In genomic region chr1:22613226-22613918, GRCh38 we compare ENCODE assay signal across 18 cellular contexts. TPM values are rescaled to one million over a fixed set of nuclear protein-coding genes. Genes with fewer than 3 reads are reported as not detected.
DNase-seq lines count a peak whose midpoint lies in the region; ATAC-seq, FAIRE-seq and TF ChIP-seq lines count a peak whose summit lies in the region.
"Had no signal": no experiment of that assay in that cellular context is flagged by ENCODE, and none has a peak within 500 bp of the region (broad histone marks: within the 10 kb centered on the region; RNA-seq: fewer than 3 reads in every experiment).

No MANE protein-coding gene starts in this region.

- H3K27me3 Mint-ChIP-seq in natural killer cell treated with Interleukin-12 subunit alpha and Interleukin-12 subunit beta and Interleukin-15 and Interleukin-18, amount 100 ng/mL, for 72 hours: peaks cover 15 to 23% of the 10 kb centered on the region in 2 donors
- H3K27me3 Mint-ChIP-seq in natural killer cell (ENCODE audit: low read depth in 2 of 2): peaks cover 23 to 30% of the 10 kb centered on the region in 2 donors
- peaks cover 71 to 72% of the 10 kb centered on the region in 2 donors for H3K27me3 Mint-ChIP-seq in stimulated activated naive B cell treated with anti-CD40 and anti-IgM and Interleukin-4, amounts not matched to agents 10 μg/mL and 1 μg/mL and 100 μg/mL, for 72 hours
- no peaks in the 10 kb centered on the region for H3K27me3 Mint-ChIP-seq in activated CD8-positive, alpha-beta T cell treated with anti-CD3 and anti-CD28 coated beads, Interleukin-2, amount 10 ng/mL, durations not matched to agents 7 days and 5 days (ENCODE audit: low read depth)

- no peak for FAIRE-seq in K562 (lab: Jason Lieb, UNC)
- FAIRE-seq: A549, GM12878, GM18507 had no signal

- no peak overlapping the region for H3K27ac Mint-ChIP-seq in natural killer cell treated with Interleukin-12 subunit alpha and Interleukin-12 subunit beta and Interleukin-15 and Interleukin-18, amount 100 ng/mL, for 72 hours
- no peak overlapping the region for H3K27ac Mint-ChIP-seq in natural killer cell
- peak overlapping the region; percentile 37 for H3K27ac Mint-ChIP-seq in stimulated activated naive B cell treated with anti-CD40 and anti-IgM and Interleukin-4, amounts not matched to agents 10 μg/mL and 1 μg/mL and 100 μg/mL, for 72 hours
- no peak overlapping the region for H3K27ac Mint-ChIP-seq in activated CD8-positive, alpha-beta T cell treated with anti-CD3 and anti-CD28 coated beads, Interleukin-2, amount 10 ng/mL, durations not matched to agents 7 days and 5 days
- H3K27ac Mint-ChIP-seq: CD4-positive, alpha-beta memory T cell had no signal

- no peaks in the 10 kb centered on the region for H3K4me1 Mint-ChIP-seq in natural killer cell treated with Interleukin-12 subunit alpha and Interleukin-12 subunit beta and Interleukin-15 and Interleukin-18, amount 100 ng/mL, for 72 hours (ENCODE audit: low read depth in 2 of 2)
- H3K4me1 Mint-ChIP-seq in natural killer cell: no peaks in the 10 kb centered on the region
- no peaks in the 10 kb centered on the region for H3K4me1 Mint-ChIP-seq in stimulated activated naive B cell treated with anti-CD40 and anti-IgM and Interleukin-4, amounts not matched to agents 10 μg/mL and 1 μg/mL and 100 μg/mL, for 72 hours
- no peaks in the 10 kb centered on the region for H3K4me1 Mint-ChIP-seq in activated CD8-positive, alpha-beta T cell treated with anti-CD3 and anti-CD28 coated beads, Interleukin-2, amount 10 ng/mL, durations not matched to agents 7 days and 5 days (ENCODE audit: low read depth)
- H3K4me1 Mint-ChIP-seq: CD4-positive, alpha-beta memory T cell had no signal

- no peak overlapping the region for H3K4me2 ChIP-seq in K562 (ENCODE audit: insufficient read depth, low read length)
- H3K4me2 ChIP-seq: A549 had no signal

- H3K36me3 Mint-ChIP-seq in natural killer cell treated with Interleukin-12 subunit alpha and Interleukin-12 subunit beta and Interleukin-15 and Interleukin-18, amount 100 ng/mL, for 72 hours: no peaks in the 10 kb centered on the region
- no peaks in the 10 kb centered on the region for H3K36me3 Mint-ChIP-seq in natural killer cell
- H3K36me3 Mint-ChIP-seq in stimulated activated naive B cell treated with anti-CD40 and anti-IgM and Interleukin-4, amounts not matched to agents 10 μg/mL and 1 μg/mL and 100 μg/mL, for 72 hours: no peaks in the 10 kb centered on the region
- no peaks in the 10 kb centered on the region for H3K36me3 Mint-ChIP-seq in activated CD8-positive, alpha-beta T cell treated with anti-CD3 and anti-CD28 coated beads, Interleukin-2, amount 10 ng/mL, durations not matched to agents 7 days and 5 days (ENCODE audit: low read depth)
- H3K36me3 Mint-ChIP-seq: CD4-positive, alpha-beta memory T cell had no signal

- H3K79me2 ChIP-seq in K562 (ENCODE audit: control insufficient read depth, insufficient read depth, low read length): no peaks in the 10 kb centered on the region

- in situ Hi-C loops in K562 (cut with MboI): no loop called here

- H2AFZ ChIP-seq in K562 (ENCODE audit: low read depth, low read length): no peak overlapping the region

- no peaks in the 10 kb centered on the region for H3K36me3 ChIP-seq in K562 (ENCODE audit: control insufficient read depth, insufficient read depth, low read length)
- H3K36me3 ChIP-seq: BE2C had no signal

- H3K4me3 ChIP-seq in K562: no peak overlapping the region
- H3K4me3 ChIP-seq: A549, GM12878 had no signal

- H3K27ac ChIP-seq in K562 (ENCODE audit: extremely low read depth, low read depth, low read length): no peak overlapping the region
- H3K27ac ChIP-seq: A549, C4-2B had no signal

- H3K9ac ChIP-seq in K562 (ENCODE audit: insufficient read depth in 1 of 2, low read depth in 2 of 2, low read length in 2 of 2): no peak overlapping the region

- no TSS peak for BruUV-seq in K562 (replicated peaks; lab: Mats Ljungman, UMichigan)

- no peaks in the 10 kb centered on the region for H3K9me3 Mint-ChIP-seq in natural killer cell treated with Interleukin-12 subunit alpha and Interleukin-12 subunit beta and Interleukin-15 and Interleukin-18, amount 100 ng/mL, for 72 hours
- H3K9me3 Mint-ChIP-seq in natural killer cell: no peaks in the 10 kb centered on the region
- no peaks in the 10 kb centered on the region for H3K9me3 Mint-ChIP-seq in stimulated activated naive B cell treated with anti-CD40 and anti-IgM and Interleukin-4, amounts not matched to agents 10 μg/mL and 1 μg/mL and 100 μg/mL, for 72 hours
- no peaks in the 10 kb centered on the region for H3K9me3 Mint-ChIP-seq in activated CD8-positive, alpha-beta T cell treated with anti-CD3 and anti-CD28 coated beads, Interleukin-2, amount 10 ng/mL, durations not matched to agents 7 days and 5 days (ENCODE audit: insufficient read depth)

- H3K9me3 ChIP-seq in K562 (replicated peaks; ENCODE audit: control insufficient read depth, insufficient read depth, low read depth, low read length): no peaks in the 10 kb centered on the region
- H3K9me3 ChIP-seq: A549, BE2C had no signal

- CTCF ChIA-PET in K562 (lab: Yijun Ruan, JAX; ENCODE audit: low intra/inter-chr PET ratio): interaction anchor here (0.6 kb wide), 1 partner anchor 299 kb away, joined by 5 read pairs; no protein-coding TSS in a partner anchor
- CTCF ChIA-PET in activated CD8-positive, alpha-beta T cell treated with anti-CD3 and anti-CD28 coated beads, Interleukin-2, amount 10 ng/mL, durations not matched to agents 7 days and 5 days (lab: Charles Lee): no interaction called here

- H3K9me1 ChIP-seq in K562 (ENCODE audit: control insufficient read depth, insufficient read depth, low read length): no peaks in the 10 kb centered on the region

- DNase-seq in natural killer cell treated with Interleukin-12 subunit alpha and Interleukin-12 subunit beta and Interleukin-15 and Interleukin-18, amount 100 ng/mL, for 72 hours (ENCODE audit: low spot score): peak; percentile 50
- DNase-seq in natural killer cell (no peak), NCI-H524 treated with DMSO at 0.1 percent for 48 hours (lab: John Stamatoyannopoulos, UW) (peak; percentile 64), K562 (ENCODE audit: extremely low read depth in 1 of 4, low spot score in 3 of 4) (no peak), sciatic nerve (ENCODE audit: low spot score) (no peak), DMS153 treated with DMSO at 0.1 percent for 48 hours (lab: John Stamatoyannopoulos, UW; ENCODE audit: unreplicated experiment) (no peak)
- DNase-seq in stimulated activated naive B cell treated with anti-CD40 and anti-IgM and Interleukin-4, amounts not matched to agents 10 μg/mL and 1 μg/mL and 100 μg/mL, for 72 hours: no peak
- DNase-seq in activated CD8-positive, alpha-beta T cell treated with anti-CD3 and anti-CD28 coated beads, Interleukin-2, amount 10 ng/mL, durations not matched to agents 7 days and 5 days: no peak
- DNase-seq: CD4-positive, alpha-beta memory T cell; GOT3; H9; IMR-90 had no signal

- no peak for TF ChIP-seq POLR2A in K562 (conservative IDR thresholded peaks at IDR 0.05)

- TF ChIP-seq CTCF in natural killer cell (IDR thresholded peaks at IDR 0.05) (no peak), K562 (IDR thresholded peaks at IDR 0.05 in 2 of 3, conservative IDR thresholded peaks at IDR 0.05 in 1 of 3; ENCODE audit: insufficient read depth in 2 of 3, low read depth in 1 of 3, low read length in 3 of 3) (no peak)

- WGBS in K562 (ENCODE audit: insufficient coverage, low coverage, missing lambda C conversion rate): 0% methylated on average over 9 of the region's 9 CpGs

- TF ChIP-seq RAD21 in K562 (CRISPR knock-in tag; conservative IDR thresholded peaks at IDR 0.05 in 1 of 2, IDR thresholded peaks at IDR 0.05 in 1 of 2): no peak

- POLR2A ChIA-PET in K562 (lab: Yijun Ruan, JAX): interaction anchor here (0.6 to 0.7 kb wide), 2 partner anchors 15 to 22 kb away, joined by 3 read pairs; no protein-coding TSS in a partner anchor
- POLR2A ChIA-PET in activated CD8-positive, alpha-beta T cell treated with anti-CD3 and anti-CD28 coated beads, Interleukin-2, amount 10 ng/mL, durations not matched to agents 7 days and 5 days (lab: Charles Lee): no interaction called here

- peaks cover 0 to 5% of the 10 kb centered on the region in 2 experiments; a peak in 2 of 5 replicates for H3K4me1 ChIP-seq in K562 (replicated peaks in 1 of 2; ENCODE audit: control insufficient read depth in 2 of 2, insufficient read depth in 2 of 2, low read length in 2 of 2)
- H3K4me1 ChIP-seq: A549, BE2C had no signal

- H4K20me1 ChIP-seq in K562 (replicated peaks; ENCODE audit: control insufficient read depth, insufficient read depth, low read length): peaks cover 21% of the 10 kb centered on the region

- intact Hi-C loops in natural killer cell (cut with micrococcal nuclease): no loop called here
- intact Hi-C loops in K562 (cut with micrococcal nuclease): no loop called here
- intact Hi-C loops in sciatic nerve (cut with DNase I): no loop called here

- no peak for TF ChIP-seq EP300 in K562 (IDR thresholded peaks at IDR 0.05; ENCODE audit: low read length)

- no peak for ATAC-seq in natural killer cell treated with Interleukin-12 subunit alpha and Interleukin-12 subunit beta and Interleukin-15 and Interleukin-18, amount 100 ng/mL, for 72 hours
- ATAC-seq in natural killer cell (no peak), K562 (no peak), sciatic nerve (no peak)
- no peak for ATAC-seq in stimulated activated naive B cell treated with anti-CD40 and anti-IgM and Interleukin-4, amounts not matched to agents 10 μg/mL and 1 μg/mL and 100 μg/mL, for 72 hours (replicated peaks)
- no peak for ATAC-seq in activated CD8-positive, alpha-beta T cell treated with anti-CD3 and anti-CD28 coated beads, Interleukin-2, amount 10 ng/mL, durations not matched to agents 7 days and 5 days
- ATAC-seq: GM12878 had no signal

- H3K27me3 ChIP-seq in K562 (ENCODE audit: control insufficient read depth in 2 of 2, insufficient read depth in 2 of 2, low read length in 2 of 2): peaks cover 14 to 39% of the 10 kb centered on the region in 2 experiments; a peak in 4 of 5 replicates
- H3K27me3 ChIP-seq: BE2C had no signal

- H3K4me3 Mint-ChIP-seq in natural killer cell treated with Interleukin-12 subunit alpha and Interleukin-12 subunit beta and Interleukin-15 and Interleukin-18, amount 100 ng/mL, for 72 hours: no peak overlapping the region
- H3K4me3 Mint-ChIP-seq in natural killer cell: no peak overlapping the region
- no peak overlapping the region for H3K4me3 Mint-ChIP-seq in stimulated activated naive B cell treated with anti-CD40 and anti-IgM and Interleukin-4, amounts not matched to agents 10 μg/mL and 1 μg/mL and 100 μg/mL, for 72 hours
- no peak overlapping the region for H3K4me3 Mint-ChIP-seq in activated CD8-positive, alpha-beta T cell treated with anti-CD3 and anti-CD28 coated beads, Interleukin-2, amount 10 ng/mL, durations not matched to agents 7 days and 5 days
- H3K4me3 Mint-ChIP-seq: CD4-positive, alpha-beta memory T cell had no signal

RNA-seq across cellular contexts. Expression of gene C1QA, which starts 23.1 kb away (rescaled TPM):
- total RNA-seq in natural killer cell treated with Interleukin-12 subunit alpha and Interleukin-12 subunit beta and Interleukin-15 and Interleukin-18, amount 100 ng/mL, for 72 hours: not detected
- total RNA-seq in natural killer cell: 1 to 10 TPM in 1 of 3 donors, under 1 TPM in 1, not detected in 1; 0.43 to 3.9 TPM
- not detected in 2 replicates for total RNA-seq in K562 (2011; cell fraction: chromatin; rRNA removed; ENCODE audit: low replicate concordance)
- total RNA-seq in K562 (2011; cell fraction: nucleolus; rRNA removed): not detected in 2 replicates
- not detected in 2 replicates for total RNA-seq in K562 (2011; cell fraction: nucleoplasm; rRNA removed)
- not detected in 2 replicates for total RNA-seq in K562 (2014; rRNA removed)
- not detected in 2 replicates for total RNA-seq in K562 (2014; rRNA removed; fragmentation: Illumina TruSeq; extraction: Trizol)
- total RNA-seq in K562 (2015; rRNA removed; fragmentation: Illumina TruSeq; extraction: Trizol): not detected in 2 replicates
- 0.71 and 0.94 TPM in 2 replicates for total RNA-seq in K562 (2021)
- not detected in 2 replicates for polyA plus RNA-seq in K562 (2011; rRNA removed)
- not detected in 2 replicates for polyA plus RNA-seq in K562 (2011; cell fraction: cytosol; rRNA removed)
- polyA plus RNA-seq in K562 (2011; cell fraction: nucleus; rRNA removed): not detected in 2 replicates
- not detected in 2 replicates for polyA plus RNA-seq in K562 (2012)
- polyA plus RNA-seq in K562 (2014; fragmentation: Illumina TruSeq; extraction: Trizol): not detected in 2 replicates
- polyA plus RNA-seq in K562 (2014; fragmentation: Nextera tagmentation; extraction: Ambion mirVana): not detected
- polyA plus RNA-seq in K562 (2014; rRNA removed): not detected in 2 replicates
- not detected in 2 replicates for polyA minus RNA-seq in K562 (2011; rRNA and poly(A)+ RNA removed)
- not detected in 2 replicates for polyA minus RNA-seq in K562 (2011; cell fraction: cytosol; rRNA and poly(A)+ RNA removed)
- polyA minus RNA-seq in K562 (2011; cell fraction: nucleus; rRNA and poly(A)+ RNA removed): not detected in 2 replicates
- 109 TPM for total RNA-seq in sciatic nerve
- total RNA-seq in activated CD8-positive, alpha-beta T cell treated with anti-CD3 and anti-CD28 coated beads, Interleukin-2, amount 10 ng/mL, durations not matched to agents 7 days and 5 days: not detected
- total RNA-seq: H9, IMR-90 had no signal
- polyA plus RNA-seq: A549; AG04450; CD4-positive, alpha-beta memory T cell; GM12878; IMR-90 had no signal

RNA-seq across cellular contexts. Expression of gene C1QC, which starts 30.1 kb away (rescaled TPM):
- not detected for total RNA-seq in natural killer cell treated with Interleukin-12 subunit alpha and Interleukin-12 subunit beta and Interleukin-15 and Interleukin-18, amount 100 ng/mL, for 72 hours
- total RNA-seq in natural killer cell (under 1 TPM in 1 of 3 donors, not detected in 2; 0.33 TPM), K562 (2014; rRNA removed) (not detected in 2 replicates), K562 (2014; rRNA removed; fragmentation: Illumina TruSeq; extraction: Trizol) (not detected in 2 replicates), K562 (2015; rRNA removed; fragmentation: Illumina TruSeq; extraction: Trizol) (not detected in 2 replicates), K562 (2021) (0.47 and 0.69 TPM in 2 replicates), sciatic nerve (126 TPM)
- not detected in 2 replicates for total RNA-seq in K562 (2011; cell fraction: chromatin; rRNA removed; ENCODE audit: low replicate concordance)
- total RNA-seq in K562 (2011; cell fraction: nucleolus; rRNA removed): not detected in 2 replicates
- total RNA-seq in K562 (2011; cell fraction: nucleoplasm; rRNA removed): not detected in 2 replicates
- polyA plus RNA-seq in K562 (2011; rRNA removed) (not detected in 2 replicates), K562 (2014; fragmentation: Illumina TruSeq; extraction: Trizol) (not detected in 2 replicates), K562 (2014; fragmentation: Nextera tagmentation; extraction: Ambion mirVana) (not detected), K562 (2014; rRNA removed) (not detected in 2 replicates)
- not detected in 2 replicates for polyA plus RNA-seq in K562 (2011; cell fraction: cytosol; rRNA removed)
- not detected in 2 replicates for polyA plus RNA-seq in K562 (2011; cell fraction: nucleus; rRNA removed)
- polyA plus RNA-seq in K562 (2012): not detected in 2 replicates
- not detected in 2 replicates for polyA minus RNA-seq in K562 (2011; rRNA and poly(A)+ RNA removed)
- polyA minus RNA-seq in K562 (2011; cell fraction: cytosol; rRNA and poly(A)+ RNA removed): not detected in 2 replicates
- not detected in 2 replicates for polyA minus RNA-seq in K562 (2011; cell fraction: nucleus; rRNA and poly(A)+ RNA removed)
- total RNA-seq in activated CD8-positive, alpha-beta T cell treated with anti-CD3 and anti-CD28 coated beads, Interleukin-2, amount 10 ng/mL, durations not matched to agents 7 days and 5 days: not detected
- total RNA-seq: H9, IMR-90 had no signal
- polyA plus RNA-seq: A549; AG04450; CD4-positive, alpha-beta memory T cell; GM12878; IMR-90 had no signal

RNA-seq across cellular contexts. Expression of gene C1QB, which starts 39.7 kb away (rescaled TPM):
- not detected for total RNA-seq in natural killer cell treated with Interleukin-12 subunit alpha and Interleukin-12 subunit beta and Interleukin-15 and Interleukin-18, amount 100 ng/mL, for 72 hours
- total RNA-seq in natural killer cell (1 to 10 TPM in 1 of 3 donors, under 1 TPM in 1, not detected in 1; 0.70 to 1.3 TPM), K562 (2014; rRNA removed) (not detected in 2 replicates), K562 (2014; rRNA removed; fragmentation: Illumina TruSeq; extraction: Trizol) (not detected in 2 replicates), K562 (2015; rRNA removed; fragmentation: Illumina TruSeq; extraction: Trizol) (not detected in 2 replicates), K562 (2021) (0.51 and 0.55 TPM in 2 replicates), sciatic nerve (122 TPM)
- total RNA-seq in K562 (2011; cell fraction: chromatin; rRNA removed; ENCODE audit: low replicate concordance): not detected in 2 replicates
- not detected in 2 replicates for total RNA-seq in K562 (2011; cell fraction: nucleolus; rRNA removed)
- total RNA-seq in K562 (2011; cell fraction: nucleoplasm; rRNA removed): not detected in 2 replicates
- polyA plus RNA-seq in K562 (2011; rRNA removed) (not detected in 2 replicates), K562 (2014; fragmentation: Illumina TruSeq; extraction: Trizol) (not detected in 2 replicates), K562 (2014; fragmentation: Nextera tagmentation; extraction: Ambion mirVana) (not detected), K562 (2014; rRNA removed) (not detected in 2 replicates)
- polyA plus RNA-seq in K562 (2011; cell fraction: cytosol; rRNA removed): not detected in 2 replicates
- not detected in 2 replicates for polyA plus RNA-seq in K562 (2011; cell fraction: nucleus; rRNA removed)
- polyA plus RNA-seq in K562 (2012): not detected in 2 replicates
- not detected in 2 replicates for polyA minus RNA-seq in K562 (2011; rRNA and poly(A)+ RNA removed)
- not detected in 2 replicates for polyA minus RNA-seq in K562 (2011; cell fraction: cytosol; rRNA and poly(A)+ RNA removed)
- polyA minus RNA-seq in K562 (2011; cell fraction: nucleus; rRNA and poly(A)+ RNA removed): not detected in 2 replicates
- total RNA-seq in activated CD8-positive, alpha-beta T cell treated with anti-CD3 and anti-CD28 coated beads, Interleukin-2, amount 10 ng/mL, durations not matched to agents 7 days and 5 days: not detected
- total RNA-seq: H9, IMR-90 had no signal
- polyA plus RNA-seq: A549; AG04450; CD4-positive, alpha-beta memory T cell; GM12878; IMR-90 had no signal

RNA-seq across cellular contexts. Expression of gene EPHA8, which starts 50.1 kb away (rescaled TPM):
- not detected for total RNA-seq in natural killer cell treated with Interleukin-12 subunit alpha and Interleukin-12 subunit beta and Interleukin-15 and Interleukin-18, amount 100 ng/mL, for 72 hours
- total RNA-seq in natural killer cell (not detected), K562 (2014; rRNA removed) (not detected in 2 replicates), K562 (2014; rRNA removed; fragmentation: Illumina TruSeq; extraction: Trizol) (not detected in 2 replicates), K562 (2015; rRNA removed; fragmentation: Illumina TruSeq; extraction: Trizol) (not detected in 2 replicates), K562 (2021) (not detected in 2 replicates), sciatic nerve (not detected)
- not detected in 2 replicates for total RNA-seq in K562 (2011; cell fraction: chromatin; rRNA removed; ENCODE audit: low replicate concordance)
- total RNA-seq in K562 (2011; cell fraction: nucleolus; rRNA removed): not detected in 2 replicates
- not detected in 2 replicates for total RNA-seq in K562 (2011; cell fraction: nucleoplasm; rRNA removed)
- polyA plus RNA-seq in K562 (2011; rRNA removed) (not detected in 2 replicates), K562 (2014; fragmentation: Illumina TruSeq; extraction: Trizol) (not detected in 2 replicates), K562 (2014; fragmentation: Nextera tagmentation; extraction: Ambion mirVana) (not detected), K562 (2014; rRNA removed) (not detected in 2 replicates)
- not detected in 2 replicates for polyA plus RNA-seq in K562 (2011; cell fraction: cytosol; rRNA removed)
- not detected in 2 replicates for polyA plus RNA-seq in K562 (2011; cell fraction: nucleus; rRNA removed)
- polyA plus RNA-seq in K562 (2012): not detected in 2 replicates
- polyA minus RNA-seq in K562 (2011; rRNA and poly(A)+ RNA removed): not detected in 2 replicates
- not detected in 2 replicates for polyA minus RNA-seq in K562 (2011; cell fraction: cytosol; rRNA and poly(A)+ RNA removed)
- polyA minus RNA-seq in K562 (2011; cell fraction: nucleus; rRNA and poly(A)+ RNA removed): not detected in 2 replicates
- not detected for total RNA-seq in activated CD8-positive, alpha-beta T cell treated with anti-CD3 and anti-CD28 coated beads, Interleukin-2, amount 10 ng/mL, durations not matched to agents 7 days and 5 days
- total RNA-seq: CD4-positive, alpha-beta memory T cell; GM12878; IMR-90 had no signal
- polyA plus RNA-seq: A549; AG04450; CD4-positive, alpha-beta memory T cell; GM12878; IMR-90 had no signal

Comparison
In these comparisons a context has a peak if more than half of its experiments do, and no peak if none do; other contexts are left out.
1. DNase-seq: peak in natural killer cell treated with Interleukin-12 subunit alpha and Interleukin-12 subunit beta and Interleukin-15 and Interleukin-18, amount 100 ng/mL, for 72 hours (single experiment) and NCI-H524 treated with DMSO at 0.1 percent for 48 hours (single experiment); none in natural killer cell (single experiment), K562 (0 of 4), stimulated activated naive B cell treated with anti-CD40 and anti-IgM and Interleukin-4, amounts not matched to agents 10 μg/mL and 1 μg/mL and 100 μg/mL, for 72 hours (single experiment), sciatic nerve (single experiment), DMS153 treated with DMSO at 0.1 percent for 48 hours (single experiment) and activated CD8-positive, alpha-beta T cell treated with anti-CD3 and anti-CD28 coated beads, Interleukin-2, amount 10 ng/mL, durations not matched to agents 7 days and 5 days (single experiment).
2. RNA of gene C1QA, which starts 23.1 kb away (total RNA-seq): 109 TPM in sciatic nerve (single experiment); 0.43 to 3.9 TPM in natural killer cell, not detected in natural killer cell treated with Interleukin-12 subunit alpha and Interleukin-12 subunit beta and Interleukin-15 and Interleukin-18, amount 100 ng/mL, for 72 hours, 0.71 to 0.94 TPM in K562 and not detected in activated CD8-positive, alpha-beta T cell treated with anti-CD3 and anti-CD28 coated beads, Interleukin-2, amount 10 ng/mL, durations not matched to agents 7 days and 5 days; every median in the first group is over 10 times any median in the second.
3. RNA of gene C1QC, which starts 30.1 kb away (total RNA-seq): 126 TPM in sciatic nerve (single experiment); 0.33 TPM in natural killer cell, not detected in natural killer cell treated with Interleukin-12 subunit alpha and Interleukin-12 subunit beta and Interleukin-15 and Interleukin-18, amount 100 ng/mL, for 72 hours, 0.47 to 0.69 TPM in K562 and not detected in activated CD8-positive, alpha-beta T cell treated with anti-CD3 and anti-CD28 coated beads, Interleukin-2, amount 10 ng/mL, durations not matched to agents 7 days and 5 days; every median in the first group is over 10 times any median in the second.
4. RNA of gene C1QB, which starts 39.7 kb away (total RNA-seq): 122 TPM in sciatic nerve (single experiment); 0.70 to 1.3 TPM in natural killer cell, not detected in natural killer cell treated with Interleukin-12 subunit alpha and Interleukin-12 subunit beta and Interleukin-15 and Interleukin-18, amount 100 ng/mL, for 72 hours, 0.51 to 0.55 TPM in K562 and not detected in activated CD8-positive, alpha-beta T cell treated with anti-CD3 and anti-CD28 coated beads, Interleukin-2, amount 10 ng/mL, durations not matched to agents 7 days and 5 days; every median in the first group is over 10 times any median in the second.